In the genomic region with DNA sequence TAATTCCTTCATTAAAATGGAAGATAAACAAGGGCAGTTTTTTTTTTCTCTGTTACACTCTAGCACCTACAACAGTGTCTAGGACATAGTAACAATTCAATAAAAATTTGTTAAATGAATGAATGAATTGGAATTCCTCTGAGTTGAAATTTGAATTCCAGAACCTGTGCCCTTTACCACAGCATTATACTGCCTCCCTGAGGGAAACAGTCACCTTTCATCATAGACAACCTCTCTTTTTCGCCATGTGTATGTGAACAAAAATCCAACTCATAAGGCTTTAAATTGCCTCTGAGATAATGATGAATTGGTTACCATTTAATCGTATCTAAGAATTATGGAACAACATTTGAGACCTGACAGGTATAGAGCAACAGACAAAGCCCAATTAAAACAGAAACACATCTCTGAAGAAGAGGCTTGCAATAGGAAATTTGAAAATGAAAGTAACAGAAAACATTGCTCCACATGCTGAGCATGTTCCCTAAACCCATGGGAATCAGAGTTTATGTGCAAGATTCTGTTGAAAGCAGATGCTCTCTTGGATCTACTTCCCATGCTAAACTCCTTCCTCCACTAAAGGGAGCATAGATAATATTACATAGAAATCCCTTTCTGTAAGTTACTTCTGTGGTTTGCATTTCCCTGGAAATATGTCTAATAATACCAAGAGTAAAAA, we compare ENCODE assay signal across 20 cellular contexts.
DNase-seq lines count a peak whose midpoint lies in the region; ATAC-seq, FAIRE-seq and TF ChIP-seq lines count a peak whose summit lies in the region.
"Had no signal": no experiment of that assay in that cellular context is flagged by ENCODE, and none has a peak within 500 bp of the region (broad histone marks: within the 10 kb centered on the region; RNA-seq: fewer than 3 reads in every experiment).

No MANE protein-coding gene starts in this region.

- no peaks in the 10 kb centered on the region for H3K9me3 ChIP-seq in BE2C
- H3K9me3 ChIP-seq: sigmoid colon had no signal

- ATAC-seq in HG02678 (IDR thresholded peaks at IDR 0.05; ENCODE audit: unreplicated experiment) (no peak), HG03039 (IDR thresholded peaks at IDR 0.05; ENCODE audit: unreplicated experiment) (no peak)
- ATAC-seq: Panc1, WTC11 had no signal

- H3K4me3 ChIP-seq in bronchial epithelial cell (ENCODE audit: low read depth, low read length) (no peak overlapping the region), BE2C (ENCODE audit: low read depth, low read length) (no peak overlapping the region)
- H3K4me3 ChIP-seq: lung, sigmoid colon had no signal

- H3K4me1 Mint-ChIP-seq in nephron = peaks cover 24% of the 10 kb centered on the region
- H3K4me1 Mint-ChIP-seq: CD14-positive monocyte, WTC11 had no signal

- H3K27me3 Mint-ChIP-seq in nephron (ENCODE audit: low read depth) = no peaks in the 10 kb centered on the region

- H3K27ac ChIP-seq in C4-2B = no peak overlapping the region
- H3K27ac ChIP-seq: KMS-11, sigmoid colon had no signal

- DNase-seq in NCI-H1694 (lab: John Stamatoyannopoulos, UW) = peak; percentile 57
- DNase-seq in bronchial epithelial cell (ENCODE audit: low read depth) = peak; percentile 4
- DNase-seq in BE2C = no peak
- DNase-seq in effector CD4-positive, alpha-beta T cell = no peak
- DNase-seq: activated gamma-delta T cell; aorta; NCI-H1417 treated with DMSO at 0.1 percent for 48 hours; sigmoid colon; stimulated activated CD4-positive, alpha-beta T cell treated with anti-CD3 and anti-CD28 coated beads, Interleukin-4, amount 100 ng/mL, for 1 hour; SW 1271 had no signal

- H3K27me3 ChIP-seq in bronchial epithelial cell (ENCODE audit: control insufficient read depth, insufficient read depth, low read length) = no peaks in the 10 kb centered on the region
- H3K27me3 ChIP-seq in BE2C = no peaks in the 10 kb centered on the region
- H3K27me3 ChIP-seq: sigmoid colon had no signal

- FAIRE-seq in bronchial epithelial cell (lab: Jason Lieb, UNC) = no peak
- FAIRE-seq: frontal cortex had no signal

- H3K27ac Mint-ChIP-seq in nephron = peak overlapping the region; percentile 25 to 89 (median 89)
- H3K27ac Mint-ChIP-seq: CD14-positive monocyte, WTC11 had no signal

- H3K9me3 Mint-ChIP-seq in nephron = no peaks in the 10 kb centered on the region

- H3K4me1 ChIP-seq in BE2C = no peaks in the 10 kb centered on the region

- TF ChIP-seq CTCF in C4-2B (conservative IDR thresholded peaks at IDR 0.05) = peak; percentile 20
- peak; percentile 8 for TF ChIP-seq CTCF in bronchial epithelial cell (IDR thresholded peaks at IDR 0.05; ENCODE audit: insufficient read depth, low read length, severe bottlenecking)
- no peak for TF ChIP-seq CTCF in nephron (IDR thresholded peaks at IDR 0.05; ENCODE audit: unreplicated experiment in 3 of 3)
- TF ChIP-seq CTCF in BE2C (IDR thresholded peaks at IDR 0.05; ENCODE audit: low read depth, low read length) = no peak

- peak overlapping the region in 2 of 3 experiments; percentile 13 to 24 for H3K4me3 Mint-ChIP-seq in nephron
- H3K4me3 Mint-ChIP-seq: CD14-positive monocyte, WTC11 had no signal

- H3K36me3 ChIP-seq in bronchial epithelial cell (ENCODE audit: control insufficient read depth, insufficient read depth, low read length) = no peaks in the 10 kb centered on the region
- H3K36me3 ChIP-seq in BE2C = no peaks in the 10 kb centered on the region
- H3K36me3 ChIP-seq: sigmoid colon had no signal

- H3K36me3 Mint-ChIP-seq in nephron (ENCODE audit: low read depth) = no peaks in the 10 kb centered on the region
- H3K36me3 Mint-ChIP-seq: CD14-positive monocyte had no signal

Comparison
In these comparisons a context has a peak if more than half of its experiments do, and no peak if none do; other contexts are left out.
1. CTCF ChIP-seq: peak in C4-2B (single experiment) and bronchial epithelial cell (single experiment); none in nephron (0 of 3) and BE2C (single experiment).
2. DNase-seq: peak in NCI-H1694 (single experiment) and bronchial epithelial cell (single experiment); none in BE2C (single experiment) and effector CD4-positive, alpha-beta T cell (single experiment).